ENCODE assay signal across 35 cellular contexts in genomic region chr5:32130865-32131264, GRCh38. TPM values are rescaled to one million over a fixed set of nuclear protein-coding genes. Genes with fewer than 3 reads are reported as not detected.
A peak's percentile ranks its signal among the peaks of the same experiment; 100 is the strongest.
DNase-seq lines count a peak whose midpoint lies in the region; ATAC-seq and TF ChIP-seq lines count a peak whose summit lies in the region.
"Had no signal": no experiment of that assay in that cellular context is flagged by ENCODE, and none has a peak within 500 bp of the region (broad histone marks: within the 10 kb centered on the region; RNA-seq: fewer than 3 reads in every experiment).

No MANE protein-coding gene starts in this region.

- H3K27me3 ChIP-seq in PC-3 (ENCODE audit: low read length), result no peaks in the 10 kb centered on the region
- H3K27me3 ChIP-seq in mesenchymal stem cell (ENCODE audit: control insufficient read depth in 1 of 2, insufficient read depth in 1 of 2, low read length in 2 of 2), result no peaks in the 10 kb centered on the region
- H3K27me3 ChIP-seq: adrenal gland, dorsolateral prefrontal cortex, esophagus squamous epithelium, foreskin keratinocyte, heart left ventricle, left lung, tibial nerve had no signal

- no peak overlapping the region for H3K23ac ChIP-seq in mesenchymal stem cell (ENCODE audit: low read length in 2 of 2)

- H3K4me1 ChIP-seq in PC-3 (ENCODE audit: insufficient read depth, low read length) (no peaks in the 10 kb centered on the region), mesenchymal stem cell (ENCODE audit: control insufficient read depth, insufficient read depth, low read depth, low read length) (peaks cover 2% of the 10 kb centered on the region)
- H3K4me1 ChIP-seq: foreskin keratinocyte had no signal

- no peaks in the 10 kb centered on the region for H3K9me2 ChIP-seq in PC-3 (replicated peaks; ENCODE audit: low read length)

- H3K4me2 ChIP-seq in PC-3 (ENCODE audit: low read length) (no peak overlapping the region), mesenchymal stem cell (ENCODE audit: low read length, poor library complexity, severe bottlenecking) (no peak overlapping the region)

- no peak overlapping the region for H2BK12ac ChIP-seq in mesenchymal stem cell (ENCODE audit: low read length in 2 of 2)

- H3K4ac ChIP-seq in mesenchymal stem cell (ENCODE audit: low read depth in 1 of 2, low read length in 2 of 2), result no peak overlapping the region

- peaks cover 18% of the 10 kb centered on the region for H3K79me2 ChIP-seq in PC-3 (ENCODE audit: low read length)

- H3K27me3 Mint-ChIP-seq in activated CD4-positive, alpha-beta T cell treated with anti-CD3 and anti-CD28 coated beads for 36 hours, result no peaks in the 10 kb centered on the region
- H3K27me3 Mint-ChIP-seq in memory B cell, result no peaks in the 10 kb centered on the region
- H3K27me3 Mint-ChIP-seq: naive B cell; stimulated activated naive CD8-positive, alpha-beta T cell treated with anti-CD3 and anti-CD28 coated beads, Interleukin-15, amount 100 ng/mL, for 72 hours had no signal

- no peak overlapping the region for H4K91ac ChIP-seq in mesenchymal stem cell (ENCODE audit: low read length)

- H3K4me3 ChIP-seq in PC-3 (ENCODE audit: low read length) (no peak overlapping the region), mesenchymal stem cell (ENCODE audit: insufficient read depth in 1 of 2, low read depth in 1 of 2, low read length in 2 of 2) (no peak overlapping the region)
- H3K4me3 ChIP-seq: adrenal gland, dorsolateral prefrontal cortex, esophagus squamous epithelium, heart left ventricle, left lung, skin epidermis, tibial nerve had no signal

- H4K20me1 ChIP-seq in PC-3 (ENCODE audit: low read length), result 0 out of 2 replicates have a peak, but pooled peaks cover 5% of the 10 kb centered on the region

- no peak overlapping the region for H3K4me3 Mint-ChIP-seq in activated CD4-positive, alpha-beta T cell treated with anti-CD3 and anti-CD28 coated beads for 36 hours
- H3K4me3 Mint-ChIP-seq in memory B cell, result no peak overlapping the region
- no peak overlapping the region for H3K4me3 Mint-ChIP-seq in stimulated activated effector memory CD8-positive, alpha-beta T cell treated with anti-CD3 and anti-CD28 coated beads, Interleukin-12 subunit alpha, Interleukin-12 subunit beta, amount 100 ng/mL, for 72 hours
- H3K4me3 Mint-ChIP-seq: naive B cell; stimulated activated naive CD8-positive, alpha-beta T cell treated with anti-CD3 and anti-CD28 coated beads, Interleukin-15, amount 100 ng/mL, for 72 hours had no signal

- no peak for DNase-seq in activated CD4-positive, alpha-beta T cell treated with anti-CD3 and anti-CD28 coated beads for 36 hours
- no peak for DNase-seq in activated CD4-positive, alpha-beta T cell treated with anti-CD3 and anti-CD28 coated beads, Interleukin-2, amount 50 U/mL, for 1 hour
- DNase-seq in PC-3, result peak; percentile 33
- no peak for DNase-seq in memory B cell (ENCODE audit: low spot score in 2 of 2)
- DNase-seq in stimulated activated effector memory CD8-positive, alpha-beta T cell treated with anti-CD3 and anti-CD28 coated beads, Interleukin-12 subunit alpha, Interleukin-12 subunit beta, amount 100 ng/mL, for 72 hours (ENCODE audit: low spot score in 2 of 2), result no peak
- no peak for DNase-seq in mesenchymal stem cell
- DNase-seq in NOMO-1 treated with DMSO at 0.1 percent for 48 hours (lab: John Stamatoyannopoulos, UW; ENCODE audit: unreplicated experiment), result no peak
- DNase-seq: 8988T; activated CD4-positive, alpha-beta T cell treated with anti-CD3 and anti-CD28 coated beads for 48 hours; activated T-cell treated with anti-CD3 and anti-CD28 coated beads, Interleukin-2, amount 50 U/mL, for 1 hour; adrenal gland; Calu3; DMS79; dorsolateral prefrontal cortex; esophagus squamous epithelium; foreskin keratinocyte; GF-D8; HCEC 1CT; heart left ventricle; IMR-90; islet precursor cell; left lung; naive B cell; NCI-H1436 treated with DMSO at 0.1 percent for 48 hours; NCI-H2107; NCI-H446; NCI-H774; stimulated activated naive CD8-positive, alpha-beta T cell treated with anti-CD3 and anti-CD28 coated beads, Interleukin-15, amount 100 ng/mL, for 72 hours; SW 1271; T-helper 9 cell; WERI-Rb-1 had no signal

- no TSS peak for BruUV-seq in PC-3 (replicated peaks; lab: Mats Ljungman, UMichigan)

- H3K4me1 Mint-ChIP-seq in activated CD4-positive, alpha-beta T cell treated with anti-CD3 and anti-CD28 coated beads for 36 hours, result peaks cover 36% of the 10 kb centered on the region
- H3K4me1 Mint-ChIP-seq in memory B cell, result peaks cover 17% of the 10 kb centered on the region
- peaks cover 66% of the 10 kb centered on the region for H3K4me1 Mint-ChIP-seq in stimulated activated effector memory CD8-positive, alpha-beta T cell treated with anti-CD3 and anti-CD28 coated beads, Interleukin-12 subunit alpha, Interleukin-12 subunit beta, amount 100 ng/mL, for 72 hours

- H2BK5ac ChIP-seq in mesenchymal stem cell (ENCODE audit: low read depth, low read length, poor library complexity, severe bottlenecking), result no peak overlapping the region

- peaks cover 26% of the 10 kb centered on the region for H3K36me3 ChIP-seq in PC-3 (ENCODE audit: low read depth, low read length)
- peaks cover 23 to 61% of the 10 kb centered on the region in 2 experiments for H3K36me3 ChIP-seq in mesenchymal stem cell (ENCODE audit: control insufficient read depth in 1 of 2, insufficient read depth in 2 of 2, low read depth in 1 of 2, low read length in 2 of 2)

- H4K8ac ChIP-seq in mesenchymal stem cell (ENCODE audit: low read length), result no peak overlapping the region

- intact Hi-C loops in activated CD4-positive, alpha-beta T cell treated with anti-CD3 and anti-CD28 coated beads for 36 hours (cut with DNase I, micrococcal nuclease), result no loop called here
- intact Hi-C loops in PC-3 (cut with micrococcal nuclease), result loop anchor here (5.0 kb wide), 1 partner anchor 41 kb away; the partner anchor contains the start of gene GOLPH3

- H2AK5ac ChIP-seq in mesenchymal stem cell (ENCODE audit: low read length, severe bottlenecking), result no peak overlapping the region

- H3K9me3 ChIP-seq in PC-3 (ENCODE audit: low read length) (no peaks in the 10 kb centered on the region), mesenchymal stem cell (ENCODE audit: control insufficient read depth, low read length) (no peaks in the 10 kb centered on the region)
- H3K9me3 ChIP-seq: adrenal gland, esophagus squamous epithelium, heart left ventricle, left lung, tibial nerve had no signal

- peaks cover 13% of the 10 kb centered on the region for H3K79me1 ChIP-seq in mesenchymal stem cell (replicated peaks; ENCODE audit: low read length, poor library complexity, severe bottlenecking)

- no peak for TF ChIP-seq CTCF in PC-3 (conservative IDR thresholded peaks at IDR 0.05; ENCODE audit: low read depth, low read length)

- H3F3A ChIP-seq in PC-3 (ENCODE audit: low read length, unreplicated experiment), result no peaks in the 10 kb centered on the region

- H3K27ac ChIP-seq in PC-3 (ENCODE audit: low read length), result no peak overlapping the region
- H3K27ac ChIP-seq in mesenchymal stem cell (ENCODE audit: low read length, poor library complexity, severe bottlenecking), result no peak overlapping the region
- H3K27ac ChIP-seq: adrenal gland, C4-2B, dorsolateral prefrontal cortex, esophagus squamous epithelium, foreskin keratinocyte, heart left ventricle, left lung, skin epidermis, tibial nerve, WERI-Rb-1 had no signal

- no peak for ATAC-seq in activated CD4-positive, alpha-beta T cell treated with anti-CD3 and anti-CD28 coated beads for 36 hours
- ATAC-seq in PC-3 (peak; percentile 56), memory B cell (ENCODE audit: low read depth) (no peak), GM18867 (IDR thresholded peaks at IDR 0.05; ENCODE audit: unreplicated experiment) (no peak)
- ATAC-seq in stimulated activated effector memory CD8-positive, alpha-beta T cell treated with anti-CD3 and anti-CD28 coated beads, Interleukin-12 subunit alpha, Interleukin-12 subunit beta, amount 100 ng/mL, for 72 hours, result no peak
- ATAC-seq: foreskin keratinocyte; heart left ventricle; left lung; stimulated activated naive CD8-positive, alpha-beta T cell treated with anti-CD3 and anti-CD28 coated beads, Interleukin-15, amount 100 ng/mL, for 72 hours had no signal

- no peak overlapping the region for H2BK15ac ChIP-seq in mesenchymal stem cell (ENCODE audit: low read depth, poor library complexity, severe bottlenecking)

- H2AFZ ChIP-seq in PC-3 (ENCODE audit: low read length), result no peak overlapping the region
- H2AFZ ChIP-seq in mesenchymal stem cell (ENCODE audit: low read depth, low read length), result no peak overlapping the region

- H3K9me3 Mint-ChIP-seq in activated CD4-positive, alpha-beta T cell treated with anti-CD3 and anti-CD28 coated beads for 36 hours (ENCODE audit: low read depth), result no peaks in the 10 kb centered on the region
- no peaks in the 10 kb centered on the region for H3K9me3 Mint-ChIP-seq in memory B cell
- no peaks in the 10 kb centered on the region for H3K9me3 Mint-ChIP-seq in stimulated activated effector memory CD8-positive, alpha-beta T cell treated with anti-CD3 and anti-CD28 coated beads, Interleukin-12 subunit alpha, Interleukin-12 subunit beta, amount 100 ng/mL, for 72 hours
- H3K9me3 Mint-ChIP-seq: naive B cell; stimulated activated naive CD8-positive, alpha-beta T cell treated with anti-CD3 and anti-CD28 coated beads, Interleukin-15, amount 100 ng/mL, for 72 hours had no signal

- POLR2A ChIA-PET in activated CD4-positive, alpha-beta T cell treated with anti-CD3 and anti-CD28 coated beads for 36 hours (lab: Charles Lee), result no interaction called here
- POLR2A ChIA-PET in PC-3 (lab: Charles Lee; ENCODE audit: unreplicated experiment), result no interaction called here

- CTCF ChIA-PET in activated CD4-positive, alpha-beta T cell treated with anti-CD3 and anti-CD28 coated beads for 36 hours (lab: Charles Lee), result interaction anchor here (0.6 to 1.4 kb wide), 3 partner anchors 10 to 494 kb away, joined by 3 read pairs; no protein-coding TSS in a partner anchor
- CTCF ChIA-PET in PC-3 (lab: Charles Lee), result interaction anchor here (0.5 to 0.6 kb wide), 2 partner anchors 213 to 532 kb away, joined by 3 read pairs; no protein-coding TSS in a partner anchor

- no peak overlapping the region for H3K18ac ChIP-seq in mesenchymal stem cell (ENCODE audit: low read depth in 1 of 2, low read length in 2 of 2)

- H3K36me3 Mint-ChIP-seq in activated CD4-positive, alpha-beta T cell treated with anti-CD3 and anti-CD28 coated beads for 36 hours (ENCODE audit: low read depth), result peaks cover 56% of the 10 kb centered on the region
- H3K36me3 Mint-ChIP-seq in memory B cell, result peaks cover 38% of the 10 kb centered on the region
- peaks cover 97% of the 10 kb centered on the region for H3K36me3 Mint-ChIP-seq in stimulated activated effector memory CD8-positive, alpha-beta T cell treated with anti-CD3 and anti-CD28 coated beads, Interleukin-12 subunit alpha, Interleukin-12 subunit beta, amount 100 ng/mL, for 72 hours

- H2BK120ac ChIP-seq in mesenchymal stem cell (ENCODE audit: low read depth, low read length), result no peak overlapping the region

- peak overlapping the region; percentile 13 for H3K27ac Mint-ChIP-seq in activated CD4-positive, alpha-beta T cell treated with anti-CD3 and anti-CD28 coated beads for 36 hours
- H3K27ac Mint-ChIP-seq in memory B cell, result peak overlapping the region; percentile 18
- H3K27ac Mint-ChIP-seq in stimulated activated effector memory CD8-positive, alpha-beta T cell treated with anti-CD3 and anti-CD28 coated beads, Interleukin-12 subunit alpha, Interleukin-12 subunit beta, amount 100 ng/mL, for 72 hours, result peak overlapping the region; percentile 69
- H3K27ac Mint-ChIP-seq: stimulated activated naive CD8-positive, alpha-beta T cell treated with anti-CD3 and anti-CD28 coated beads, Interleukin-15, amount 100 ng/mL, for 72 hours had no signal

- WGBS in mesenchymal stem cell, result 85% methylated on average over 3 of the region's 3 CpGs

- no peak overlapping the region for H3K14ac ChIP-seq in mesenchymal stem cell (ENCODE audit: low read length in 2 of 2)

- no peak overlapping the region for H3K9ac ChIP-seq in PC-3 (ENCODE audit: low read length)
- H3K9ac ChIP-seq in mesenchymal stem cell (ENCODE audit: low read length), result no peak overlapping the region

RNA-seq across cellular contexts. Expression of gene GOLPH3, which starts 43.3 kb away (rescaled TPM):
- total RNA-seq in activated CD4-positive, alpha-beta T cell treated with anti-CD3 and anti-CD28 coated beads for 36 hours, result 10 to 100 TPM; 54.2 to 58.3 TPM
- 46.2 and 55.5 TPM in 2 replicates for total RNA-seq in PC-3 (2014; rRNA removed)
- 85.7 TPM for polyA plus RNA-seq in mesenchymal stem cell (2013, experiment 1 of 2)
- polyA plus RNA-seq in mesenchymal stem cell (2013, experiment 2 of 2), result 89.2 TPM

Comparison
In these comparisons a context has a peak if more than half of its experiments do, and no peak if none do; other contexts are left out.
1. H3K27ac Mint-ChIP-seq: peak in every context shown above with its lines; median percentile 69 in stimulated activated effector memory CD8-positive, alpha-beta T cell treated with anti-CD3 and anti-CD28 coated beads, Interleukin-12 subunit alpha, Interleukin-12 subunit beta, amount 100 ng/mL, for 72 hours; 18 in memory B cell; 13 in activated CD4-positive, alpha-beta T cell treated with anti-CD3 and anti-CD28 coated beads for 36 hours.